In genomic region chr6:52377538-52378221, GRCh38 we compare ENCODE assay signal across 9 cellular contexts. TPM values are rescaled to one million over a fixed set of nuclear protein-coding genes. Genes with fewer than 3 reads are reported as not detected.
DNase-seq lines count a peak whose midpoint lies in the region; ATAC-seq and TF ChIP-seq lines count a peak whose summit lies in the region.
"Had no signal": no experiment of that assay in that cellular context is flagged by ENCODE, and none has a peak within 500 bp of the region (broad histone marks: within the 10 kb centered on the region; RNA-seq: fewer than 3 reads in every experiment).

No MANE protein-coding gene starts in this region.

- POLR2A ChIA-PET in activated naive CD8-positive, alpha-beta T cell treated with anti-CD3 and anti-CD28 coated beads, Interleukin-2, amount 10 ng/mL, durations not matched to agents 7 days and 5 days (lab: Charles Lee) = no interaction called here

- no peaks in the 10 kb centered on the region for H3K27me3 Mint-ChIP-seq in activated T-cell treated with anti-CD3 and anti-CD28 coated beads, Interleukin-2, amount 50 U/mL, for 4 hours (ENCODE audit: low read depth)
- H3K27me3 Mint-ChIP-seq in activated naive CD8-positive, alpha-beta T cell treated with anti-CD3 and anti-CD28 coated beads, Interleukin-2, amount 10 ng/mL, durations not matched to agents 7 days and 5 days = no peaks in the 10 kb centered on the region

- no peaks in the 10 kb centered on the region for H3K79me2 ChIP-seq in KMS-11 (ENCODE audit: insufficient read depth, low read depth)

- TF ChIP-seq CTCF in KMS-11 (conservative IDR thresholded peaks at IDR 0.05; ENCODE audit: low read depth, low read length) (no peak), GM20000 (IDR thresholded peaks at IDR 0.05; ENCODE audit: extremely low read depth, missing control alignments) (no peak)

- peaks cover 18% of the 10 kb centered on the region for H3K36me3 Mint-ChIP-seq in activated T-cell treated with anti-CD3 and anti-CD28 coated beads, Interleukin-2, amount 50 U/mL, for 4 hours (ENCODE audit: insufficient read depth)
- peaks cover 50% of the 10 kb centered on the region for H3K36me3 Mint-ChIP-seq in activated naive CD8-positive, alpha-beta T cell treated with anti-CD3 and anti-CD28 coated beads, Interleukin-2, amount 10 ng/mL, durations not matched to agents 7 days and 5 days

- H3K4me1 ChIP-seq in KMS-11 (ENCODE audit: low read depth, poor library complexity, severe bottlenecking) = peaks cover 33% of the 10 kb centered on the region
- H3K4me1 ChIP-seq: HAP-1 had no signal

- H4K20me1 ChIP-seq in KMS-11 (ENCODE audit: insufficient read depth) = no peaks in the 10 kb centered on the region

- H3K27me3 ChIP-seq in KMS-11 (ENCODE audit: insufficient read depth, low read depth) = no peaks in the 10 kb centered on the region

- H2AFZ ChIP-seq in KMS-11 (ENCODE audit: low read depth) = no peak overlapping the region

- H3K9ac ChIP-seq in KMS-11 = no peak overlapping the region

- H3K9me3 Mint-ChIP-seq in activated T-cell treated with anti-CD3 and anti-CD28 coated beads, Interleukin-2, amount 50 U/mL, for 4 hours = peaks cover 9% of the 10 kb centered on the region
- peaks cover 7% of the 10 kb centered on the region for H3K9me3 Mint-ChIP-seq in activated naive CD8-positive, alpha-beta T cell treated with anti-CD3 and anti-CD28 coated beads, Interleukin-2, amount 10 ng/mL, durations not matched to agents 7 days and 5 days

- H3K27ac ChIP-seq in KMS-11 (peak overlapping the region; percentile 4; the same call in 1 of the 2 replicates), temporal lobe (ENCODE audit: low read depth, low read length) (peak overlapping the region; percentile 93)

- ATAC-seq in activated T-cell treated with anti-CD3 and anti-CD28 coated beads, Interleukin-2, amount 50 U/mL, for 4 hours = no peak
- ATAC-seq in activated naive CD8-positive, alpha-beta T cell treated with anti-CD3 and anti-CD28 coated beads, Interleukin-2, amount 10 ng/mL, durations not matched to agents 7 days and 5 days (ENCODE audit: low read depth) = peak; percentile 34

- peaks cover 70% of the 10 kb centered on the region for H3K4me1 Mint-ChIP-seq in activated T-cell treated with anti-CD3 and anti-CD28 coated beads, Interleukin-2, amount 50 U/mL, for 4 hours (ENCODE audit: low read depth)
- peaks cover 49% of the 10 kb centered on the region for H3K4me1 Mint-ChIP-seq in activated naive CD8-positive, alpha-beta T cell treated with anti-CD3 and anti-CD28 coated beads, Interleukin-2, amount 10 ng/mL, durations not matched to agents 7 days and 5 days

- H3K4me3 Mint-ChIP-seq in activated T-cell treated with anti-CD3 and anti-CD28 coated beads, Interleukin-2, amount 50 U/mL, for 4 hours = peak overlapping the region; percentile 29
- H3K4me3 Mint-ChIP-seq in activated naive CD8-positive, alpha-beta T cell treated with anti-CD3 and anti-CD28 coated beads, Interleukin-2, amount 10 ng/mL, durations not matched to agents 7 days and 5 days = peak overlapping the region; percentile 62

- no peaks in the 10 kb centered on the region for H3K36me3 ChIP-seq in KMS-11 (ENCODE audit: insufficient read depth)
- H3K36me3 ChIP-seq: HAP-1 had no signal

- DNase-seq in activated T-cell treated with anti-CD3 and anti-CD28 coated beads, Interleukin-2, amount 50 U/mL, for 4 hours = no peak
- no peak for DNase-seq in activated T-cell treated with anti-CD3 and anti-CD28 coated beads, Interleukin-2, amount 50 U/mL, for 48 hours
- no peak for DNase-seq in activated naive CD8-positive, alpha-beta T cell treated with anti-CD3 and anti-CD28 coated beads, Interleukin-2, amount 10 ng/mL, durations not matched to agents 7 days and 5 days
- DNase-seq in NCI-H2171 (lab: John Stamatoyannopoulos, UW) (no peak), SIG-M5 (lab: John Stamatoyannopoulos, UW) (no peak), GM20000 (ENCODE audit: low spot score) (no peak)

- peak overlapping the region; percentile 51 for H3K27ac Mint-ChIP-seq in activated naive CD8-positive, alpha-beta T cell treated with anti-CD3 and anti-CD28 coated beads, Interleukin-2, amount 10 ng/mL, durations not matched to agents 7 days and 5 days

- no peak overlapping the region for H3K4me3 ChIP-seq in KMS-11 (IDR thresholded peaks at IDR 0.05; ENCODE audit: insufficient read depth, low read depth, low read length)
- H3K4me3 ChIP-seq: HAP-1 had no signal

- H3K4me2 ChIP-seq in KMS-11 = peak overlapping the region; percentile 61

RNA-seq across cellular contexts. Expression of gene PAQR8, which starts 15.7 kb away (rescaled TPM):
- 1 to 10 TPM; 1.4 to 3.4 (median 2.6) TPM for total RNA-seq in activated T-cell treated with anti-CD3 and anti-CD28 coated beads, Interleukin-2, amount 50 U/mL, for 4 hours
- total RNA-seq in activated naive CD8-positive, alpha-beta T cell treated with anti-CD3 and anti-CD28 coated beads, Interleukin-2, amount 10 ng/mL, durations not matched to agents 7 days and 5 days = 10 to 100 TPM; 25.7 to 26.4 TPM
- 13.8 TPM for total RNA-seq in temporal lobe

RNA-seq across cellular contexts. Expression of gene EFHC1, which starts 42.5 kb away (rescaled TPM):
- total RNA-seq in activated T-cell treated with anti-CD3 and anti-CD28 coated beads, Interleukin-2, amount 50 U/mL, for 4 hours = 1 to 10 TPM; 1.2 to 1.9 (median 1.8) TPM
- total RNA-seq in activated naive CD8-positive, alpha-beta T cell treated with anti-CD3 and anti-CD28 coated beads, Interleukin-2, amount 10 ng/mL, durations not matched to agents 7 days and 5 days = 1 to 10 TPM; 4.2 to 5.1 TPM
- total RNA-seq in temporal lobe = 25.6 TPM
